In the genomic region with DNA sequence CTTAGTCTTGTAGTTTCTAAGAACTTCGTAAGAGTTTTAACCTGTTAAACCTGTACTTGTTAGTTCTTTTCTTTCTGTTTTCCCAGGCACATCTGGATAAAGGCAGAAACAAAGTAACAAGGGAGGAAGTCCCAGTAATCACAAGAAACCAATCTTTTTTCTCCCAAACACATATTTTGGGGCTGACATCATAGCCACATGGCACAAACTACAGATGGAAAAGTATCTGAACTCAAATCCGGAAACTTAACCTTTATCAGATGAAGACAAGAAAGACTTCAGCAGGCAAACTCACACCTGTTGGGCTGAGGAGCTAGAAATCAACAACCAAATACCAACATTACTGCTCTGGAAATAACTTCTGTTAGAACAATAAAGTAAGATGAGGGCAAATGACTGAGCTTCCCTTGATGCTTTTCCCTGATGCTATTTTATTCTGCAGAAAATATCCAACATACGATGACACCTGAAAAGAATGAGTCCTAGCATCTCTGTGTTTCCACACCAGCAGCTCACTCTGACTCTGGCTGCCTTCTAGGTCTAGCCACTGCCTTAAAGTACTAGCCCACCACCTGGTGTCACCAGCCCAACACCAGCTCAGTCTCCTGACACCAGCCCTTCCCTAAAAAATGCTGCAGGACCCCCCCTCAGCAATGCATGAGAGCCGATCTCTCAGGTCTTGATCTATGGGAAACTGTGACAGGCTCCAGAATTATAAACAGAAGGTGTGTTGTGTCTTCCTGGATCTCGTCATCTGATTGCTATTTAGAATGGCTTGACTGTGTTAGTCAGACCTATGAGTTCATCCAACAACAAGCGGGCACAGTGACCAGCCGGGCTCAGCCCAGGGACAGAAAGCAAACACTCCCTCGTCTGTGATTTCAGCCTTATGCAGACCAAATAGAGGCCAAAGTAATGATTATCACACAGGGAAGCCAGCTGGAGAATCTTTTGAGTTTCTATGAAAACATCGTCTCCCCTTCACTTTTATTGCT, we compare ENCODE assay signal across 8 cellular contexts.
DNase-seq lines count a peak whose midpoint lies in the region; ATAC-seq and TF ChIP-seq lines count a peak whose summit lies in the region.

No MANE protein-coding gene starts in this region.

- peak overlapping the region; percentile 41 to 68 for H3K27ac Mint-ChIP-seq in T-cell

- H3K4me1 ChIP-seq in gastroesophageal sphincter (peaks cover 0 to 6% (median 6%) of the 10 kb centered on the region in 3 donors), psoas muscle (no peaks in the 10 kb centered on the region)

- peaks cover 38% of the 10 kb centered on the region for H3K36me3 Mint-ChIP-seq in T-cell

- H3K36me3 ChIP-seq in gastroesophageal sphincter = no peaks in the 10 kb centered on the region
- no peaks in the 10 kb centered on the region for H3K36me3 ChIP-seq in psoas muscle (ENCODE audit: insufficient read depth in 1 of 2, low read depth in 1 of 2)

- no peaks in the 10 kb centered on the region for H3K9me3 Mint-ChIP-seq in T-cell

- peak; percentile 92 for DNase-seq in Daoy (ENCODE audit: low read depth)
- no peak for DNase-seq in T-cell
- DNase-seq in psoas muscle = peak; percentile 49 to 69
- DNase-seq in activated effector memory CD4-positive, alpha-beta T cell treated with Interleukin-2 at 50 U/mL for 16 hours = no peak

- peak overlapping the region in 3 of 4 donors; percentile 24 to 69 (median 53) for H3K27ac ChIP-seq in gastroesophageal sphincter
- H3K27ac ChIP-seq in psoas muscle = peak overlapping the region; percentile 54

- TF ChIP-seq CTCF in gastroesophageal sphincter (IDR thresholded peaks at IDR 0.05) (no peak), psoas muscle (IDR thresholded peaks at IDR 0.05) (no peak)

- peaks cover 30 to 39% (median 31%) of the 10 kb centered on the region in 3 donors for H3K4me1 Mint-ChIP-seq in T-cell

- WGBS in gastroesophageal sphincter (ENCODE audit: low coverage in 1 of 2), 2 donors = 35 to 43% methylated on average over 5 to 6 of the region's 9 CpGs
- 24 to 34% (median 27%) methylated on average over 9 of the region's 9 CpGs for WGBS in psoas muscle, 3 donors

- no peak overlapping the region for H3K4me3 Mint-ChIP-seq in T-cell

- H3K9me3 ChIP-seq in gastroesophageal sphincter (no peaks in the 10 kb centered on the region), psoas muscle (no peaks in the 10 kb centered on the region)

- no peaks in the 10 kb centered on the region for H3K27me3 Mint-ChIP-seq in T-cell

- no peak for TF ChIP-seq POLR2A in gastroesophageal sphincter (IDR thresholded peaks at IDR 0.05)

- ATAC-seq in T-cell (replicated peaks in 1 of 4) (peak in 1 of 4 experiments; percentile 33), gastroesophageal sphincter (peak; percentile 77), psoas muscle (peak; percentile 46 to 67 (median 57)), GM21360 (IDR thresholded peaks at IDR 0.05; ENCODE audit: unreplicated experiment) (no peak), HG03139 (IDR thresholded peaks at IDR 0.05; ENCODE audit: unreplicated experiment) (no peak), HG02981 (IDR thresholded peaks at IDR 0.05; ENCODE audit: unreplicated experiment) (no peak)

- CTCF ChIA-PET in T-cell (lab: Charles Lee) = interaction anchor here in 1 of 2 donors (0.6 kb wide), 1 partner anchor 15 kb away, joined by 3 read pairs; no protein-coding TSS in a partner anchor

- POLR2A ChIA-PET in T-cell (lab: Charles Lee) = no interaction called here

- H3K4me3 ChIP-seq in gastroesophageal sphincter (no peak overlapping the region), psoas muscle (no peak overlapping the region)

- H3K27me3 ChIP-seq in gastroesophageal sphincter (no peaks in the 10 kb centered on the region), psoas muscle (ENCODE audit: insufficient read depth in 3 of 3, low read length in 2 of 3) (no peaks in the 10 kb centered on the region)

- no peak for TF ChIP-seq EP300 in gastroesophageal sphincter (IDR thresholded peaks at IDR 0.05)

- intact Hi-C loops in psoas muscle (cut with DNase I) = no loop called here

Comparison
In these comparisons a context has a peak if more than half of its experiments do, and no peak if none do; other contexts are left out.
1. DNase-seq: peak in Daoy (single experiment) and psoas muscle (2 of 2); none in T-cell (0 of 34) and activated effector memory CD4-positive, alpha-beta T cell treated with Interleukin-2 at 50 U/mL for 16 hours (single experiment).
2. ATAC-seq: peak in gastroesophageal sphincter (single experiment) and psoas muscle (4 of 4); none in GM21360 (single experiment), HG03139 (single experiment) and HG02981 (single experiment).